In genomic region chr3:117979466-117979865, GRCh38 we compare ENCODE assay signal across 9 cellular contexts.
"Had no signal": no experiment of that assay in that cellular context is flagged by ENCODE, and none has a peak within 500 bp of the region (broad histone marks: within the 10 kb centered on the region; RNA-seq: fewer than 3 reads in every experiment).

No MANE protein-coding gene starts in this region.

- H3K9me3 ChIP-seq: HAP-1 had no signal

- H3K4me3 ChIP-seq: GM23338, HAP-1 had no signal

- H3K9ac ChIP-seq: KMS-11 had no signal

- H3K4me1 ChIP-seq: HAP-1 had no signal

- DNase-seq: H7, HFFc6, IMR-90, Kasumi-1, KBM-7 had no signal

- H2AFZ ChIP-seq: GM23338 had no signal

- H3K4me2 ChIP-seq: GM23338, KMS-11 had no signal

- H3K27ac ChIP-seq: KMS-11 had no signal

- ATAC-seq: GM23338, HCT116 had no signal

- H3K36me3 ChIP-seq: HAP-1 had no signal
